In genomic region chr1:192817202-192817601, GRCh38 we compare ENCODE assay signal across 16 cellular contexts.
"Had no signal": no experiment of that assay in that cellular context is flagged by ENCODE, and none has a peak within 500 bp of the region (broad histone marks: within the 10 kb centered on the region; RNA-seq: fewer than 3 reads in every experiment).

No MANE protein-coding gene starts in this region.

- H3K9me3 ChIP-seq: ovary, thyroid gland, uterus had no signal

- DNase-seq: activated CD4-positive, alpha-beta T cell treated with anti-CD3 and anti-CD28 coated beads, Interleukin-2, amount 50 U/mL, for 1 hour; activated naive CD4-positive, alpha-beta T cell; activated naive CD8-positive, alpha-beta T cell treated with anti-CD3 and anti-CD28 coated beads, Interleukin-2, amount 10 ng/mL, durations not matched to agents 7 days and 5 days; anterior cingulate cortex; brain microvascular endothelial cell; effector CD8-positive, alpha-beta T cell; foreskin melanocyte; head of caudate nucleus; ovary; stimulated activated CD4-positive, alpha-beta T cell treated with anti-CD3 and anti-CD28 coated beads, Interleukin-4, amount 100 ng/mL, for 1 hour; stimulated activated naive B cell treated with anti-CD40 and anti-IgM and Interleukin-4, amounts not matched to agents 10 μg/mL and 1 μg/mL and 100 μg/mL, for 72 hours; thyroid gland; uterus had no signal

- ATAC-seq: activated CD4-positive, CD25-positive, alpha-beta regulatory T cell treated with anti-CD3 and anti-CD28 coated beads, Interleukin-2, amount 50 U/mL, for 24 hours had no signal

- H3K36me3 ChIP-seq: brain microvascular endothelial cell, ovary, thyroid gland, uterus had no signal

- H3K4me1 ChIP-seq: thyroid gland, uterus had no signal

- H3K27ac ChIP-seq: brain microvascular endothelial cell, coronary artery, ovary, thyroid gland, uterus had no signal

- H3K4me3 ChIP-seq: coronary artery, lung, ovary, thyroid gland, uterus had no signal

- H3K27me3 ChIP-seq: brain microvascular endothelial cell, ovary, thyroid gland, uterus had no signal
